8 cellular contexts compared by ENCODE assay signal in genomic region chr9:21709464-21710058, GRCh38.
A peak's percentile ranks its signal among the peaks of the same experiment; 100 is the strongest.
DNase-seq lines count a peak whose midpoint lies in the region; ATAC-seq, FAIRE-seq and TF ChIP-seq lines count a peak whose summit lies in the region.

No MANE protein-coding gene starts in this region.

- 42 to 61% methylated on average over 5 of the region's 5 CpGs for WGBS in gastroesophageal sphincter (ENCODE audit: low coverage in 1 of 2), 2 donors
- 46 to 58% methylated on average over 5 of the region's 5 CpGs for WGBS in sigmoid colon, 2 donors

- TF ChIP-seq CTCF in gastroesophageal sphincter (IDR thresholded peaks at IDR 0.05) (peak; percentile 51 to 67 (median 61)), sigmoid colon (IDR thresholded peaks at IDR 0.05) (peak in 3 of 4 experiments; percentile 18 to 71 (median 58))

- no peak overlapping the region for H3K27ac ChIP-seq in gastroesophageal sphincter
- H3K27ac ChIP-seq in sigmoid colon = no peak overlapping the region

- no peak overlapping the region for H3K4me3 ChIP-seq in gastroesophageal sphincter
- H3K4me3 ChIP-seq in sigmoid colon = no peak overlapping the region

- H3K27me3 ChIP-seq in gastroesophageal sphincter (peaks cover 7% of the 10 kb centered on the region), sigmoid colon (no peaks in the 10 kb centered on the region)

- FAIRE-seq in A204.1 (lab: Jason Lieb, UNC) (peak; percentile 74), GM12891 (lab: Jason Lieb, UNC) (peak; percentile 62)

- intact Hi-C loops in sigmoid colon (cut with DNase I) = no loop called here

- no peaks in the 10 kb centered on the region for H3K4me1 ChIP-seq in gastroesophageal sphincter
- H3K4me1 ChIP-seq in sigmoid colon = no peaks in the 10 kb centered on the region

- TF ChIP-seq POLR2A in GM12891 (IDR thresholded peaks at IDR 0.05; ENCODE audit: low read depth, low read length) (no peak), gastroesophageal sphincter (IDR thresholded peaks at IDR 0.05) (no peak), sigmoid colon (IDR thresholded peaks at IDR 0.05) (no peak)

- H3K36me3 ChIP-seq in gastroesophageal sphincter = no peaks in the 10 kb centered on the region
- H3K36me3 ChIP-seq in sigmoid colon = no peaks in the 10 kb centered on the region

- no peaks in the 10 kb centered on the region for H3K9me3 ChIP-seq in gastroesophageal sphincter
- H3K9me3 ChIP-seq in sigmoid colon = no peaks in the 10 kb centered on the region

- DNase-seq in GM12891 (ENCODE audit: insufficient read length, low spot score) = no peak
- DNase-seq in NCI-H748 treated with DMSO at 0.1 percent for 48 hours (lab: John Stamatoyannopoulos, UW) = peak; percentile 2
- DNase-seq in activated T-helper 1 cell treated with Interleukin-2 at 50 U/mL for 16 hours (ENCODE audit: low read depth) = peak; percentile 20
- no peak for DNase-seq in sigmoid colon
- DNase-seq in HuH-7.5 (ENCODE audit: low spot score) = no peak

- TF ChIP-seq EP300 in gastroesophageal sphincter (IDR thresholded peaks at IDR 0.05) = no peak
- no peak for TF ChIP-seq EP300 in sigmoid colon (IDR thresholded peaks at IDR 0.05)

- peak; percentile 76 for ATAC-seq in HG02938 (IDR thresholded peaks at IDR 0.05; ENCODE audit: unreplicated experiment)
- no peak for ATAC-seq in gastroesophageal sphincter

TF ChIP-seq in GM12891, 5 proteins besides CTCF, POLR2A, EP300 and RAD21:
- TF ChIP-seq PAX5 (IDR thresholded peaks at IDR 0.05; ENCODE audit: insufficient read depth, low read length, severe bottlenecking) (no peak), TAF1 (IDR thresholded peaks at IDR 0.05; ENCODE audit: low read depth, low read length) (no peak), SPI1 (IDR thresholded peaks at IDR 0.05; ENCODE audit: low read depth, low read length) (no peak), POLR2AphosphoS5 (IDR thresholded peaks at IDR 0.05; ENCODE audit: low read depth, low read length) (no peak), POU2F2 (IDR thresholded peaks at IDR 0.05; ENCODE audit: low read depth, low read length) (no peak)

Comparison
In these comparisons a context has a peak if more than half of its experiments do, and no peak if none do; other contexts are left out.
1. DNase-seq: peak in NCI-H748 treated with DMSO at 0.1 percent for 48 hours (single experiment) and activated T-helper 1 cell treated with Interleukin-2 at 50 U/mL for 16 hours (single experiment); none in GM12891 (single experiment), sigmoid colon (single experiment) and HuH-7.5 (single experiment).